In the genomic region with DNA sequence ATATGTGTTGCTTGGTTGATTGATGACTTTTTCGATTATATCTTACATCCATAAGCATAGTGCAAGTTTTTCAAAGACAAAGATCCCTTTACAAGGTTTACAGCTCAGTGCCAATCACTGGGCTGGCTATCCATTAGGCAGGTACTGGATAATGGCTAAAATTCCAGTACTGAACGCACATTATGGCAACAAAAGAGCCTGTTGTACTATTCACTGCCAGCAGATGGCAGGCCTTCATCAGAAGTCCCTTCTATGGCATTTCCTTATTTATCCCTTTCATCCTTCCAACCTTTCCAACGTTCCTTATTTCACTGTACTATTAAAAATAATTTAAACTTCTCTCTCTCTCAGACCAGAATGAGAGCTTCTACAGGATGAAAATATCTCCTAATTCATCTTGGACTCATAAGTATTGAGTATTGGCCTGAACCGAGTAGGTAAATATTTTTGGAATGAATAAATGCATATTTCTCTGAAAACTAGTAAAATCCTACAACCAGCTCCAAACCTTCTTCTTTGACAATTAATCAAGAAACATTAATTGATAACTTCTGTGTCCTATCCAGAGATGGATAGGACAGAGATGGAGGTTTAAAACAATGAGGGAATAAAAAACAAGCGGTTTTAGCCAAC, we compare ENCODE assay signal across 8 cellular contexts. TPM values are rescaled to one million over a fixed set of nuclear protein-coding genes. Genes with fewer than 3 reads are reported as not detected.
DNase-seq lines count a peak whose midpoint lies in the region; ATAC-seq and TF ChIP-seq lines count a peak whose summit lies in the region.

No MANE protein-coding gene starts in this region.

- H3K4me1 ChIP-seq in neural progenitor cell (peaks cover 29% of the 10 kb centered on the region), transverse colon (no peaks in the 10 kb centered on the region)

- peak overlapping the region; percentile 58 for H3K4me2 ChIP-seq in neural progenitor cell

- H3K4me1 Mint-ChIP-seq in CD14-positive monocyte (peaks cover 11% of the 10 kb centered on the region), neural progenitor cell (peaks cover 12% of the 10 kb centered on the region)

- DNase-seq in CD14-positive monocyte (ENCODE audit: low spot score) (no peak), HCEC 1CT (peak; percentile 59), NCI-H748 (lab: John Stamatoyannopoulos, UW; ENCODE audit: unreplicated experiment) (peak; percentile 68), activated T-cell treated with anti-CD3 and anti-CD28 coated beads for 1 hour (ENCODE audit: low read depth) (peak; percentile 34), fibroblast of gingiva (ENCODE audit: low read depth) (peak; percentile 51), neural progenitor cell (ENCODE audit: low spot score) (peak; percentile 84), transverse colon (peak; percentile 72)

- no peaks in the 10 kb centered on the region for H3K79me2 ChIP-seq in neural progenitor cell (ENCODE audit: low read depth)

- H3K27ac ChIP-seq in neural progenitor cell (no peak overlapping the region), transverse colon (no peak overlapping the region)

- H3K27me3 Mint-ChIP-seq in CD14-positive monocyte (ENCODE audit: low read depth in 3 of 3), result peaks cover 2 to 5% (median 2%) of the 10 kb centered on the region in 3 donors
- no peaks in the 10 kb centered on the region for H3K27me3 Mint-ChIP-seq in neural progenitor cell (ENCODE audit: insufficient read depth, low read depth)

- WGBS in transverse colon (ENCODE audit: low coverage in 1 of 2), 2 donors, result 35 to 52% methylated on average over 3 to 5 of the region's 5 CpGs

- H3K27ac Mint-ChIP-seq in CD14-positive monocyte (no peak overlapping the region), neural progenitor cell (no peak overlapping the region)

- intact Hi-C loops in CD14-positive monocyte (cut with micrococcal nuclease), result loop anchor here in 1 of 2 donors (2.0 kb wide), 1 partner anchor 56 kb away; no protein-coding TSS in a partner anchor
- intact Hi-C loops in transverse colon (cut with DNase I; ENCODE audit: low total_unique reads), result loop anchor here (5.0 kb wide), 1 partner anchor 40 kb away; no protein-coding TSS in a partner anchor

- H3K9me3 ChIP-seq in neural progenitor cell (ENCODE audit: low read depth) (no peaks in the 10 kb centered on the region), transverse colon (no peaks in the 10 kb centered on the region)

- H3K36me3 Mint-ChIP-seq in CD14-positive monocyte (no peaks in the 10 kb centered on the region), neural progenitor cell (no peaks in the 10 kb centered on the region)

- TF ChIP-seq CTCF in CD14-positive monocyte (IDR thresholded peaks at IDR 0.05) (peak; percentile 93), neural progenitor cell (IDR thresholded peaks at IDR 0.05) (peak; percentile 88), transverse colon (IDR thresholded peaks at IDR 0.05) (peak; percentile 74 to 86 (median 81))

- H3K4me3 ChIP-seq in neural progenitor cell (no peak overlapping the region), transverse colon (no peak overlapping the region)

- H3K9me3 Mint-ChIP-seq in CD14-positive monocyte (no peaks in the 10 kb centered on the region), neural progenitor cell (no peaks in the 10 kb centered on the region)

- H3K27me3 ChIP-seq in neural progenitor cell (no peaks in the 10 kb centered on the region), transverse colon (no peaks in the 10 kb centered on the region)

- H3K4me3 Mint-ChIP-seq in CD14-positive monocyte (no peak overlapping the region), neural progenitor cell (no peak overlapping the region)

- no peak for TF ChIP-seq POLR2A in transverse colon (IDR thresholded peaks at IDR 0.05)

- ATAC-seq in HG03571 (IDR thresholded peaks at IDR 0.05; ENCODE audit: unreplicated experiment), result no peak

- H4K20me1 ChIP-seq in neural progenitor cell (ENCODE audit: low read depth), result no peaks in the 10 kb centered on the region

- in situ Hi-C loops in transverse colon (cut with MboI; ENCODE audit: low pct_ligation_motif_present in 1 of 4, low pct_unique_long_range_greater_than_20kb in 1 of 4, low sequenced_read_pairs in 3 of 4), result loop anchor here in 2 of 4 donors (5.0 to 10.0 kb wide), 2 partner anchors 58 to 60 kb away; a partner anchor contains a TSS

- peaks cover 39% of the 10 kb centered on the region for H3F3A ChIP-seq in neural progenitor cell (ENCODE audit: low read depth)

- TF ChIP-seq EP300 in transverse colon (IDR thresholded peaks at IDR 0.05; ENCODE audit: low read depth), result no peak

- H3K36me3 ChIP-seq in neural progenitor cell (no peaks in the 10 kb centered on the region), transverse colon (no peaks in the 10 kb centered on the region)

- peak overlapping the region; percentile 10 for H2AFZ ChIP-seq in neural progenitor cell (replicated peaks)

- no peak overlapping the region for H3K9ac ChIP-seq in neural progenitor cell

RNA-seq across cellular contexts. Expression of a gene that starts 6.7 kb away (rescaled TPM):
- polyA plus RNA-seq in CD14-positive monocyte, result not detected
- 0.25 TPM in 1 of 2 replicates, not detected in the other for total RNA-seq in neural progenitor cell (ENCODE audit: low replicate concordance)
- not detected for total RNA-seq in transverse colon

RNA-seq across cellular contexts. Expression of a gene that starts 44.3 kb away (rescaled TPM):
- 10 to 100 TPM; 11.5 to 17.0 TPM for polyA plus RNA-seq in CD14-positive monocyte
- total RNA-seq in neural progenitor cell (ENCODE audit: low replicate concordance), result 25.4 and 41.7 TPM in 2 replicates
- 10 to 100 TPM; 18.7 to 46.7 (median 23.0) TPM for total RNA-seq in transverse colon
